In the genomic region with DNA sequence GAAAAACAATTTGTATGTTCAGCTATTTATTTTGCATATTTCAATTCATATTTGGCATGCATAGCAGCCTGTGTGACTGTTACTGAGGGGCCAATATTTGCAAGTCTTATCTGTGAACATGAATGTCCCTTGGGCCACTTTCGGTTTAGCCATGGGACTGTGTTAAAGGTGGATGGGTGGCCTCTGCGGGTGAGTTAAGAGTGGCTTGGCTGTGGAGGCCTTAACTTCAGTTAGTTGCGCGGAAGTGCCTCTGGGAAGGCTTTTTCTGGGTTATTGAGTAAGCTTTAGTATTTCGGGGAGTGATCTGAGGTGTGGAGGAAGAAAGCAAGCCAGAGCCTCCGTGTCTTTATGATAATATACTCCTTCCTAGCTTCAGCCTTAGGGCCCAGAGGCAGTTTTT, we compare ENCODE assay signal across 20 cellular contexts.
DNase-seq lines count a peak whose midpoint lies in the region; ATAC-seq, FAIRE-seq and TF ChIP-seq lines count a peak whose summit lies in the region.
"Had no signal": no experiment of that assay in that cellular context is flagged by ENCODE, and none has a peak within 500 bp of the region (broad histone marks: within the 10 kb centered on the region; RNA-seq: fewer than 3 reads in every experiment).

No MANE protein-coding gene starts in this region.

- H3K14ac ChIP-seq in mesenchymal stem cell (ENCODE audit: low read length in 2 of 2) = no peak overlapping the region

- H3K79me2 ChIP-seq in K562 (ENCODE audit: control insufficient read depth, insufficient read depth, low read length) = no peaks in the 10 kb centered on the region

- intact Hi-C loops in K562 (cut with micrococcal nuclease) (no loop called here), upper lobe of right lung (cut with DNase I) (no loop called here)

- H2BK5ac ChIP-seq in mesenchymal stem cell (ENCODE audit: low read depth, low read length, poor library complexity, severe bottlenecking) = no peak overlapping the region

- H4K8ac ChIP-seq in mesenchymal stem cell (ENCODE audit: low read length) = no peak overlapping the region

- H2BK12ac ChIP-seq in mesenchymal stem cell (ENCODE audit: low read length in 2 of 2) = no peak overlapping the region

- H3K27ac ChIP-seq in K562 (ENCODE audit: extremely low read depth, low read depth, low read length) (no peak overlapping the region), mesenchymal stem cell (ENCODE audit: low read length, poor library complexity, severe bottlenecking) (no peak overlapping the region), upper lobe of right lung (no peak overlapping the region)
- H3K27ac ChIP-seq: BLaER1 treated with 17β-estradiol and CSF1 and Interleukin-3, amounts not matched to agents 10 nM and 100 nM; SJSA1 had no signal

- H3K9me3 ChIP-seq in K562 (replicated peaks; ENCODE audit: control insufficient read depth, insufficient read depth, low read depth, low read length) (no peaks in the 10 kb centered on the region), mesenchymal stem cell (ENCODE audit: control insufficient read depth, low read length) (no peaks in the 10 kb centered on the region), upper lobe of right lung (no peaks in the 10 kb centered on the region)
- H3K9me3 ChIP-seq: BLaER1 treated with 17β-estradiol and CSF1 and Interleukin-3, amounts not matched to agents 10 nM and 100 nM; SJSA1 had no signal

- CTCF ChIA-PET in K562 (lab: Yijun Ruan, JAX; ENCODE audit: low intra/inter-chr PET ratio) = no interaction called here

- H3K4me1 ChIP-seq in K562 (replicated peaks in 1 of 2; ENCODE audit: control insufficient read depth in 2 of 2, insufficient read depth in 2 of 2, low read length in 2 of 2) (no peaks in the 10 kb centered on the region), mesenchymal stem cell (ENCODE audit: control insufficient read depth, insufficient read depth, low read depth, low read length) (no peaks in the 10 kb centered on the region), upper lobe of right lung (no peaks in the 10 kb centered on the region)

- H3K4ac ChIP-seq in mesenchymal stem cell (ENCODE audit: low read depth in 1 of 2, low read length in 2 of 2) = no peak overlapping the region

- H3K4me3 ChIP-seq in K562 (no peak overlapping the region), mesenchymal stem cell (ENCODE audit: insufficient read depth in 1 of 2, low read depth in 1 of 2, low read length in 2 of 2) (no peak overlapping the region), upper lobe of right lung (no peak overlapping the region)
- H3K4me3 ChIP-seq: BLaER1 treated with 17β-estradiol and CSF1 and Interleukin-3, amounts not matched to agents 10 nM and 100 nM; SJSA1 had no signal

- no TSS peak for BruUV-seq in K562 (replicated peaks; lab: Mats Ljungman, UMichigan)

- H2AK5ac ChIP-seq in mesenchymal stem cell (ENCODE audit: low read length, severe bottlenecking) = no peak overlapping the region

- H3K9ac ChIP-seq in K562 (ENCODE audit: insufficient read depth in 1 of 2, low read depth in 2 of 2, low read length in 2 of 2) (no peak overlapping the region), mesenchymal stem cell (ENCODE audit: low read length) (no peak overlapping the region)
- H3K9ac ChIP-seq: BLaER1 treated with 17β-estradiol and CSF1 and Interleukin-3, amounts not matched to agents 10 nM and 100 nM had no signal

- 2% methylated on average over 6 of the region's 6 CpGs for WGBS in K562 (ENCODE audit: insufficient coverage, low coverage, missing lambda C conversion rate)
- 100% methylated on average over 4 of the region's 6 CpGs for WGBS in mesenchymal stem cell

- TF ChIP-seq RAD21 in K562 (CRISPR knock-in tag; conservative IDR thresholded peaks at IDR 0.05 in 1 of 2, IDR thresholded peaks at IDR 0.05 in 1 of 2) = no peak

- in situ Hi-C loops in K562 (cut with MboI) = no loop called here

- TF ChIP-seq EP300 in K562 (IDR thresholded peaks at IDR 0.05; ENCODE audit: low read length) = no peak

- TF ChIP-seq CTCF in K562 (IDR thresholded peaks at IDR 0.05 in 2 of 3, conservative IDR thresholded peaks at IDR 0.05 in 1 of 3; ENCODE audit: insufficient read depth in 2 of 3, low read depth in 1 of 3, low read length in 3 of 3) = no peak
- TF ChIP-seq CTCF in upper lobe of right lung (IDR thresholded peaks at IDR 0.05) = no peak

- ATAC-seq in K562 = peak; percentile 58; the same call in 2 of the 3 replicates
- peak; percentile 60 for ATAC-seq in upper lobe of right lung
- ATAC-seq: CD8-positive, alpha-beta T cell; HCT116 had no signal

- DNase-seq in NCI-H1048 (lab: John Stamatoyannopoulos, UW) (peak; percentile 87), K562 (ENCODE audit: extremely low read depth in 1 of 4, low spot score in 3 of 4) (no peak), mesenchymal stem cell (no peak), upper lobe of right lung (no peak), NCI-H524 (lab: John Stamatoyannopoulos, UW) (no peak), NCI-H82 (lab: John Stamatoyannopoulos, UW) (no peak), amygdala (lab: John Stamatoyannopoulos, UW) (no peak)
- DNase-seq: CD8-positive, alpha-beta T cell; DMS53; IMR-90; Karpas-422; NCI-H1105 treated with DMSO at 0.1 percent for 48 hours; NCI-H1694; NCI-H2081 treated with DMSO at 0.1 percent for 48 hours; NCI-H446 treated with DMSO at 0.1 percent for 48 hours had no signal

- H3K36me3 ChIP-seq in K562 (ENCODE audit: control insufficient read depth, insufficient read depth, low read length) (no peaks in the 10 kb centered on the region), mesenchymal stem cell (ENCODE audit: control insufficient read depth in 1 of 2, insufficient read depth in 2 of 2, low read depth in 1 of 2, low read length in 2 of 2) (no peaks in the 10 kb centered on the region), upper lobe of right lung (no peaks in the 10 kb centered on the region)
- H3K36me3 ChIP-seq: BLaER1 treated with 17β-estradiol and CSF1 and Interleukin-3, amounts not matched to agents 10 nM and 100 nM; SJSA1 had no signal

- H3K4me2 ChIP-seq in K562 (ENCODE audit: insufficient read depth, low read length) (no peak overlapping the region; the same call in 1 of the 2 replicates), mesenchymal stem cell (ENCODE audit: low read length, poor library complexity, severe bottlenecking) (no peak overlapping the region)
- H3K4me2 ChIP-seq: BLaER1 treated with 17β-estradiol and CSF1 and Interleukin-3, amounts not matched to agents 10 nM and 100 nM had no signal

- H3K23ac ChIP-seq in mesenchymal stem cell (ENCODE audit: low read length in 2 of 2) = no peak overlapping the region

- H2BK120ac ChIP-seq in mesenchymal stem cell (ENCODE audit: low read depth, low read length) = peak overlapping the region; percentile 15

- no peak for TF ChIP-seq POLR2A in K562 (conservative IDR thresholded peaks at IDR 0.05)

- POLR2A ChIA-PET in K562 (lab: Yijun Ruan, JAX) = interaction anchor here (0.6 kb wide), 1 partner anchor 385 kb away, joined by 3 read pairs; no protein-coding TSS in a partner anchor

- no peaks in the 10 kb centered on the region for H3K79me1 ChIP-seq in mesenchymal stem cell (replicated peaks; ENCODE audit: low read length, poor library complexity, severe bottlenecking)

- no peaks in the 10 kb centered on the region for H4K20me1 ChIP-seq in K562 (replicated peaks; ENCODE audit: control insufficient read depth, insufficient read depth, low read length)
- H4K20me1 ChIP-seq: BLaER1 treated with 17β-estradiol and CSF1 and Interleukin-3, amounts not matched to agents 10 nM and 100 nM had no signal

- no peak for FAIRE-seq in K562 (lab: Jason Lieb, UNC)
- FAIRE-seq: GM12892, HTR-8/SVneo had no signal

- H3K27me3 ChIP-seq in K562 (ENCODE audit: control insufficient read depth in 2 of 2, insufficient read depth in 2 of 2, low read length in 2 of 2) (peaks cover 0 to 4% of the 10 kb centered on the region in 2 experiments; a peak in 1 of 5 replicates), mesenchymal stem cell (ENCODE audit: control insufficient read depth in 1 of 2, insufficient read depth in 1 of 2, low read length in 2 of 2) (no peaks in the 10 kb centered on the region), upper lobe of right lung (no peaks in the 10 kb centered on the region)
- H3K27me3 ChIP-seq: BLaER1 treated with 17β-estradiol and CSF1 and Interleukin-3, amounts not matched to agents 10 nM and 100 nM; SJSA1 had no signal

- no peaks in the 10 kb centered on the region for H3K9me1 ChIP-seq in K562 (ENCODE audit: control insufficient read depth, insufficient read depth, low read length)

- H4K91ac ChIP-seq in mesenchymal stem cell (ENCODE audit: low read length) = no peak overlapping the region

- H3K18ac ChIP-seq in mesenchymal stem cell (ENCODE audit: low read depth in 1 of 2, low read length in 2 of 2) = no peak overlapping the region

- H2AFZ ChIP-seq in K562 (ENCODE audit: low read depth, low read length) (no peak overlapping the region), mesenchymal stem cell (ENCODE audit: low read depth, low read length) (no peak overlapping the region)

- H2BK15ac ChIP-seq in mesenchymal stem cell (ENCODE audit: low read depth, poor library complexity, severe bottlenecking) = no peak overlapping the region

TF ChIP-seq in K562, 482 proteins besides CTCF, POLR2A, EP300 and RAD21:
- TF ChIP-seq SMARCA4 (IDR thresholded peaks at IDR 0.05) = no peak
- TF ChIP-seq BCL6 (CRISPR knock-in tag; IDR thresholded peaks at IDR 0.05) = no peak
